24 cellular contexts compared by ENCODE assay signal in the genomic region with DNA sequence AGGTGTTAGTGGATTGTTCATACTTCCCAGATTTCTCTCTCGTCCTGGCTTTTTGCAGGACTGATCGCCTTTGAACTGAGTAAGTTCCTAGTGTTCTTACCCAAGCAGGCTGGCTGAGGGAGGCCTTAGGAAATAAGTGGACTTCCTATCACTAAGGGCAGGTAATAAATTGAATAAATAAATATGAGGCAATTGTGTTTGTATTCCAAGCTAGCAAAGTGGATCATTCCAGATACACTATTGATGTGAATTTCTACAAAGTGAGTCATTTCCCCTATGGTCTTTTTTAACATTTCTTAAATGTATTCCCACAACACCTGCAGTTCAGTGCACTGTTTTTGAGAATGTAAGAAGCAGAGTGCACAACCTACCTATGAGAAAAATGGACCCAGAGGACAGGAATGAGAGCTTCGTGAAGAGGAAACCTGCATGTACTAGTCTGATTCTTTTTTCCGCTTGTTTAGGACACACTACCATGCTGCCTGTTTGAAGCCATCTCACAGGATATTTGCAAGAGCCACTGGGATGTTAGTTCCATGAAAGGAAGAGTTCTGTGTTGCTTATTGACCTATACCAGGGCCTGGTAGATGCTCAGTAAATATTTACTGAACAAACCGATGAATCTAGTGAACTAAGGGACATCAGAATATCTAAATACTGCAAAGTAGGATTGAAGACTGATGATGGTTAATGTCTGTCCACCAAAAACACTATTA. TPM values are rescaled to one million over a fixed set of nuclear protein-coding genes. Genes with fewer than 3 reads are reported as not detected.
"Had no signal": no experiment of that assay in that cellular context is flagged by ENCODE, and none has a peak within 500 bp of the region (broad histone marks: within the 10 kb centered on the region; RNA-seq: fewer than 3 reads in every experiment).

No MANE protein-coding gene starts in this region.

- H3K9me3 ChIP-seq: esophagus muscularis mucosa, gastroesophageal sphincter had no signal

- H3K9ac ChIP-seq: neural progenitor cell had no signal

- H3K4me2 ChIP-seq: neural progenitor cell had no signal

- H3K36me3 ChIP-seq: cardiac muscle cell, esophagus muscularis mucosa, gastroesophageal sphincter, heart left ventricle, neural progenitor cell, thoracic aorta had no signal

- H3K27ac ChIP-seq: cardiac muscle cell, esophagus muscularis mucosa, gastroesophageal sphincter, heart left ventricle, neural progenitor cell, thoracic aorta, VCaP had no signal

- H3K27me3 ChIP-seq: cardiac muscle cell, esophagus muscularis mucosa, gastroesophageal sphincter, heart left ventricle, neural progenitor cell had no signal

- H3K4me1 ChIP-seq: esophagus muscularis mucosa, gastroesophageal sphincter, heart left ventricle, neural progenitor cell had no signal

- H3K4me3 ChIP-seq: cardiac muscle cell, esophagus muscularis mucosa, gastroesophageal sphincter, heart left ventricle, lung, neural progenitor cell, thoracic aorta had no signal

- DNase-seq: activated CD8-positive, alpha-beta memory T cell treated with anti-CD3 and anti-CD28 coated beads, Interleukin-2, amount 10 ng/mL, durations not matched to agents 7 days and 5 days; activated CD8-positive, alpha-beta T cell treated with anti-CD3 and anti-CD28 coated beads for 36 hours; activated effector memory CD4-positive, alpha-beta T cell treated with anti-CD3 and anti-CD28 coated beads, Interleukin-2, amount 50 U/mL, for 16 hours; activated naive CD4-positive, alpha-beta T cell treated with anti-CD3 and anti-CD28 coated beads, Interleukin-2, amount 10 ng/mL, durations not matched to agents 7 days and 5 days; activated T-cell treated with anti-CD3 and anti-CD28 coated beads for 4 hours; amygdala; cortex of kidney; effector memory CD4-positive, alpha-beta T cell; heart left ventricle; kidney; naive thymus-derived CD8-positive, alpha-beta T cell; posterior cingulate gyrus; retina; stimulated activated CD4-positive, alpha-beta T cell treated with anti-CD3 and anti-CD28 coated beads, Interleukin-2, amount 100 ng/mL, for 48 hours; stimulated activated CD8-positive, alpha-beta memory T cell treated with anti-CD3 and anti-CD28 coated beads, Interleukin-4, amount 100 ng/mL, for 48 hours; stimulated activated naive CD4-positive, alpha-beta T cell; T-cell had no signal

- H2AFZ ChIP-seq: neural progenitor cell had no signal

- FAIRE-seq: kidney had no signal

RNA-seq across cellular contexts. Expression of a gene that starts 29.0 kb away (rescaled TPM):
- total RNA-seq: naive thymus-derived CD8-positive, alpha-beta T cell had no signal
